34 cellular contexts compared by ENCODE assay signal in genomic region chr4:5166377-5166776, GRCh38.
DNase-seq lines count a peak whose midpoint lies in the region; ATAC-seq, FAIRE-seq and TF ChIP-seq lines count a peak whose summit lies in the region.
"Had no signal": no experiment of that assay in that cellular context is flagged by ENCODE, and none has a peak within 500 bp of the region (broad histone marks: within the 10 kb centered on the region; RNA-seq: fewer than 3 reads in every experiment).

No MANE protein-coding gene starts in this region.

- H3K9me3 ChIP-seq in H1 (ENCODE audit: insufficient read depth in 2 of 2, low read depth in 1 of 2, low read length in 1 of 2) (peaks cover 0 to 2% of the 10 kb centered on the region in 2 experiments; a peak in 1 of 4 replicates), esophagus muscularis mucosa (peaks cover 0 to 6% (median 0%) of the 10 kb centered on the region in 4 donors)
- H3K9me3 ChIP-seq: prostate gland, tibial artery, vagina had no signal

- no peaks in the 10 kb centered on the region for H3K79me2 ChIP-seq in H1 (ENCODE audit: control insufficient read depth in 1 of 2, insufficient read depth in 2 of 2, low read length in 2 of 2)

- peaks cover 0 to 9% (median 6%) of the 10 kb centered on the region in 4 experiments for H3K4me1 ChIP-seq in H1 (replicated peaks in 1 of 4; ENCODE audit: control insufficient read depth in 3 of 4, insufficient read depth in 4 of 4, low read length in 3 of 4)
- no peaks in the 10 kb centered on the region for H3K4me1 ChIP-seq in esophagus muscularis mucosa
- H3K4me1 ChIP-seq: prostate gland, tibial artery, vagina had no signal

- no peak overlapping the region; the same call in 1 of the 2 replicates for H2BK12ac ChIP-seq in H1 (ENCODE audit: low read depth, low read length)

- H3K18ac ChIP-seq in H1 (ENCODE audit: extremely low read depth, low read length), result no peak overlapping the region

- no peak overlapping the region for H3K56ac ChIP-seq in H1 (replicated peaks; ENCODE audit: insufficient read length, low read depth, low read length)

- H2BK15ac ChIP-seq in H1 (ENCODE audit: low read length), result peak overlapping the region; percentile 33; the same call in 1 of the 2 replicates

- 0 out of 2 replicates have a peak overlapping the region, but pooled peaks have one; percentile 41 for H2BK5ac ChIP-seq in H1 (ENCODE audit: low read depth, low read length)

- no peak overlapping the region for H3K4me3 Mint-ChIP-seq in nephron progenitor cell
- H3K4me3 Mint-ChIP-seq: activated CD4-positive, alpha-beta memory T cell treated with anti-CD3 and anti-CD28 coated beads, Interleukin-2, amount 10 ng/mL, durations not matched to agents 7 days and 5 days; activated naive CD4-positive, alpha-beta T cell treated with anti-CD3 and anti-CD28 coated beads, Interleukin-2, amount 50 U/mL, for 24 hours; HFFc6; naive thymus-derived CD4-positive, alpha-beta T cell; T-helper 2 cell treated with Interferon-gamma antibody and Interleukin-4, amounts not matched to agents 5 μg/mL and 100 μg/mL, for 36 hours had no signal

- H4K91ac ChIP-seq in H1 (replicated peaks; ENCODE audit: insufficient read length, low read length), result peak overlapping the region; percentile 3

- no peak overlapping the region for H3K9ac ChIP-seq in H1 (replicated peaks in 1 of 4; ENCODE audit: extremely low read depth in 1 of 4, low read depth in 3 of 4, low read length in 3 of 4)

- no peak for TF ChIP-seq EP300 in H1 (IDR thresholded peaks at IDR 0.05; ENCODE audit: borderline replicate concordance in 1 of 2, low read depth in 2 of 2, low read length in 2 of 2)
- no peak for TF ChIP-seq EP300 in esophagus muscularis mucosa (IDR thresholded peaks at IDR 0.05)

- H3K27me3 Mint-ChIP-seq in nephron progenitor cell (ENCODE audit: low read depth, poor library complexity), result peaks cover 10% of the 10 kb centered on the region
- H3K27me3 Mint-ChIP-seq: activated CD4-positive, alpha-beta memory T cell treated with anti-CD3 and anti-CD28 coated beads, Interleukin-2, amount 10 ng/mL, durations not matched to agents 7 days and 5 days; activated naive CD4-positive, alpha-beta T cell treated with anti-CD3 and anti-CD28 coated beads, Interleukin-2, amount 50 U/mL, for 24 hours had no signal

- peak in 1 of 2 experiments; percentile 35; a peak in 2 of 4 replicates for TF ChIP-seq RAD21 in H1 (IDR thresholded peaks at IDR 0.05 in 1 of 2, conservative IDR thresholded peaks at IDR 0.05 in 1 of 2; ENCODE audit: low read depth in 2 of 2, low read length in 2 of 2)

- H3K23me2 ChIP-seq in H1 (ENCODE audit: low read depth, low read length), result no peaks in the 10 kb centered on the region

- H2BK20ac ChIP-seq in H1 (ENCODE audit: low read length), result 0 out of 2 replicates have a peak overlapping the region, but pooled peaks have one; percentile 21

- H2AK5ac ChIP-seq in H1 (ENCODE audit: low read depth, low read length), result no peak overlapping the region

- peaks cover 15% of the 10 kb centered on the region for H3K4me1 Mint-ChIP-seq in nephron progenitor cell
- H3K4me1 Mint-ChIP-seq: activated CD4-positive, alpha-beta memory T cell treated with anti-CD3 and anti-CD28 coated beads, Interleukin-2, amount 10 ng/mL, durations not matched to agents 7 days and 5 days; activated naive CD4-positive, alpha-beta T cell treated with anti-CD3 and anti-CD28 coated beads, Interleukin-2, amount 50 U/mL, for 24 hours; naive thymus-derived CD4-positive, alpha-beta T cell had no signal

- H3K79me1 ChIP-seq in H1 (ENCODE audit: low read depth, low read length), result no peaks in the 10 kb centered on the region

- no peak for ATAC-seq in GM21423 (IDR thresholded peaks at IDR 0.05; ENCODE audit: unreplicated experiment)
- ATAC-seq: K562; left ventricle myocardium superior; naive thymus-derived CD4-positive, alpha-beta T cell; Right ventricle myocardium inferior; sciatic nerve had no signal

- H3K36me3 ChIP-seq in H1 (ENCODE audit: control insufficient read depth in 2 of 4, insufficient read depth in 4 of 4, low read length in 3 of 4) (no peaks in the 10 kb centered on the region), esophagus muscularis mucosa (no peaks in the 10 kb centered on the region)
- H3K36me3 ChIP-seq: prostate gland, tibial artery, vagina had no signal

- TF ChIP-seq CTCF in H1 (IDR thresholded peaks at IDR 0.05; ENCODE audit: control extremely low read depth in 1 of 3, insufficient read depth in 1 of 3, low read depth in 1 of 3, low read length in 3 of 3) (peak in 1 of 3 experiments; percentile 4; a peak in 1 of 4 replicates), nephron progenitor cell (IDR thresholded peaks at IDR 0.05) (no peak), esophagus muscularis mucosa (IDR thresholded peaks at IDR 0.05) (no peak)

- DNase-seq in Daoy (ENCODE audit: low read depth), result peak; percentile 53
- peak; percentile 32 for DNase-seq in RPMI7951 (ENCODE audit: low read depth)
- DNase-seq in H1 (ENCODE audit: low read depth in 1 of 2, low spot score in 2 of 2), result no peak
- DNase-seq in nephron progenitor cell, result no peak
- DNase-seq in activated effector memory CD4-positive, alpha-beta T cell treated with anti-CD3 and anti-CD28 coated beads, Interleukin-2, amount 50 U/mL, for 16 hours, result no peak
- no peak for DNase-seq in esophagus muscularis mucosa (ENCODE audit: extremely low spot score)
- no peak for DNase-seq in GM03348 (ENCODE audit: low spot score)
- DNase-seq: activated CD4-positive, alpha-beta memory T cell treated with anti-CD3 and anti-CD28 coated beads, Interleukin-2, amount 10 ng/mL, durations not matched to agents 7 days and 5 days; activated T-cell treated with anti-CD3 and anti-CD28 coated beads for 4 hours; DMS53; effector memory CD4-positive, alpha-beta T cell; glutamatergic neuron; HFFc6; left ventricle myocardium superior; midbrain; naive thymus-derived CD4-positive, alpha-beta T cell; NCI-H1105 treated with DMSO at 0.1 percent for 48 hours; NCI-H187 treated with DMSO at 0.1 percent for 48 hours; NCI-H2171 treated with DMSO at 0.1 percent for 48 hours; NCI-H510A; OCI-M1; stimulated activated CD4-positive, alpha-beta T cell treated with anti-CD3 and anti-CD28 coated beads, Interleukin-4, amount 100 ng/mL, for 24 hours; tibial artery had no signal

- H3K27ac ChIP-seq in H1 (ENCODE audit: low read depth, low read length), result no peak overlapping the region
- H3K27ac ChIP-seq in esophagus muscularis mucosa (replicated peaks in 1 of 4), result no peak overlapping the region
- H3K27ac ChIP-seq: prostate gland, tibial artery, vagina had no signal

- no peak overlapping the region for H3K4me3 ChIP-seq in H1 (ENCODE audit: extremely low read depth in 1 of 4, insufficient read depth in 2 of 4, low read depth in 3 of 4, low read length in 4 of 4)
- H3K4me3 ChIP-seq in esophagus muscularis mucosa, result no peak overlapping the region
- H3K4me3 ChIP-seq: K562, prostate gland, tibial artery, vagina had no signal

- no peak overlapping the region for H3K23ac ChIP-seq in H1 (ENCODE audit: insufficient read length)

- POLR2A ChIA-PET in H1 (lab: Charles Lee; ENCODE audit: partially characterized antibody), result no interaction called here

- no peak overlapping the region for H2AFZ ChIP-seq in H1 (ENCODE audit: low read length)

- H3K27me3 ChIP-seq in H1 (replicated peaks in 1 of 4; ENCODE audit: control insufficient read depth in 3 of 4, extremely low read depth in 1 of 4, insufficient read depth in 3 of 4, low read length in 3 of 4) (no peaks in the 10 kb centered on the region; a peak in 1 of 7 replicates), esophagus muscularis mucosa (no peaks in the 10 kb centered on the region)
- H3K27me3 ChIP-seq: tibial artery, vagina had no signal

- H3K4me2 ChIP-seq in H1 (ENCODE audit: insufficient read depth in 1 of 2, low read depth in 2 of 2, low read length in 2 of 2), result no peak overlapping the region

- no peaks in the 10 kb centered on the region for H3K36me3 Mint-ChIP-seq in nephron progenitor cell (ENCODE audit: low read depth)
- H3K36me3 Mint-ChIP-seq: activated naive CD4-positive, alpha-beta T cell treated with anti-CD3 and anti-CD28 coated beads, Interleukin-2, amount 50 U/mL, for 24 hours; naive thymus-derived CD4-positive, alpha-beta T cell had no signal

- H2BK120ac ChIP-seq in H1 (replicated peaks; ENCODE audit: low read depth, low read length), result no peak overlapping the region

- TF ChIP-seq POLR2A in H1 (IDR thresholded peaks at IDR 0.05; ENCODE audit: control extremely low read depth in 1 of 2, low read depth in 2 of 2, low read length in 2 of 2) (no peak), esophagus muscularis mucosa (IDR thresholded peaks at IDR 0.05; ENCODE audit: low read depth) (no peak)

- H4K20me1 ChIP-seq in H1 (replicated peaks in 1 of 2; ENCODE audit: control insufficient read depth in 1 of 2, insufficient read depth in 2 of 2, low read length in 2 of 2), result no peaks in the 10 kb centered on the region

- H4K5ac ChIP-seq in H1 (ENCODE audit: insufficient read length, low read depth, low read length), result no peak overlapping the region

- peak overlapping the region; percentile 52 for H3K27ac Mint-ChIP-seq in nephron progenitor cell
- H3K27ac Mint-ChIP-seq: activated CD4-positive, alpha-beta memory T cell treated with anti-CD3 and anti-CD28 coated beads, Interleukin-2, amount 10 ng/mL, durations not matched to agents 7 days and 5 days; activated naive CD4-positive, alpha-beta T cell treated with anti-CD3 and anti-CD28 coated beads, Interleukin-2, amount 50 U/mL, for 24 hours; activated T-helper 2 cell treated with anti-CD3 and anti-CD28 coated beads, Interferon-gamma antibody, Interleukin-2, Interleukin-4, amounts not matched to agents 10 μg/mL and 5 μg/mL and 100 μg/mL, durations not matched to agents 14 hours and 24 hours and 36 hours; HFFc6; T-helper 2 cell treated with Interferon-gamma antibody and Interleukin-4, amounts not matched to agents 5 μg/mL and 100 μg/mL, for 36 hours had no signal

- H3K14ac ChIP-seq in H1 (ENCODE audit: insufficient read length), result no peak overlapping the region

- intact Hi-C loops in esophagus muscularis mucosa (cut with DNase I), result no loop called here

- no peak for FAIRE-seq in H1 (lab: Jason Lieb, UNC)
- FAIRE-seq: colon, islet of Langerhans, K562 had no signal

- CTCF ChIA-PET in H1 (lab: Charles Lee; ENCODE audit: partially characterized antibody), result interaction anchor here (0.6 to 1.4 kb wide), 6 partner anchors 8 to 930 kb away, joined by 3 to 5 read pairs (median 3); no protein-coding TSS in a partner anchor

- H3K9me3 Mint-ChIP-seq in nephron progenitor cell, result peaks cover 13% of the 10 kb centered on the region
- H3K9me3 Mint-ChIP-seq: activated naive CD4-positive, alpha-beta T cell treated with anti-CD3 and anti-CD28 coated beads, Interleukin-2, amount 50 U/mL, for 24 hours; T-helper 2 cell treated with Interferon-gamma antibody and Interleukin-4, amounts not matched to agents 5 μg/mL and 100 μg/mL, for 36 hours had no signal

- no peak overlapping the region for H4K8ac ChIP-seq in H1 (ENCODE audit: extremely low read depth, insufficient read depth, low read length)

- 90% methylated on average over 4 of the region's 4 CpGs; no CpG with 5 or more reads in 1 of the 2 experiments for WGBS in H1 (ENCODE audit: extremely low coverage in 1 of 2, insufficient coverage in 1 of 2, insufficient read length in 1 of 2, insufficient replicate concordance in 2 of 2, low coverage in 1 of 2, low lambda C conversion rate in 2 of 2, missing lambda C conversion rate in 1 of 2), 2 experiments
- WGBS in esophagus muscularis mucosa, result 94% methylated on average over 4 of the region's 4 CpGs

- H3K4ac ChIP-seq in H1 (replicated peaks; ENCODE audit: insufficient read length, low read depth, low read length), result no peak overlapping the region

Comparison
In these comparisons a context has a peak if more than half of its experiments do, and no peak if none do; other contexts are left out.
1. DNase-seq: peak in Daoy (single experiment) and RPMI7951 (single experiment); none in H1 (0 of 2), nephron progenitor cell (single experiment), activated effector memory CD4-positive, alpha-beta T cell treated with anti-CD3 and anti-CD28 coated beads, Interleukin-2, amount 50 U/mL, for 16 hours (single experiment), esophagus muscularis mucosa (single experiment) and GM03348 (single experiment).